Comparison of ENCODE assay signal across 27 cellular contexts in genomic region chr6:150191809-150192208, GRCh38. TPM values are rescaled to one million over a fixed set of nuclear protein-coding genes. Genes with fewer than 3 reads are reported as not detected.
DNase-seq lines count a peak whose midpoint lies in the region; ATAC-seq and TF ChIP-seq lines count a peak whose summit lies in the region.
"Had no signal": no experiment of that assay in that cellular context is flagged by ENCODE, and none has a peak within 500 bp of the region (broad histone marks: within the 10 kb centered on the region; RNA-seq: fewer than 3 reads in every experiment).

No MANE protein-coding gene starts in this region.

- no peaks in the 10 kb centered on the region for H3K79me2 ChIP-seq in trophoblast cell (ENCODE audit: control insufficient read depth, insufficient read depth, low read length, poor library complexity)

- no peak for TF ChIP-seq CTCF in fibroblast of the aortic adventitia (IDR thresholded peaks at IDR 0.05; ENCODE audit: insufficient read depth, low read length)

- H3K27ac ChIP-seq in trophoblast cell (ENCODE audit: low read depth, low read length), result no peak overlapping the region
- H3K27ac ChIP-seq: adrenal gland, right lobe of liver, SK-N-MC, stomach, tibial artery had no signal

- no peak overlapping the region for H2AFZ ChIP-seq in trophoblast cell (ENCODE audit: insufficient read depth, low read length, poor library complexity)

- no CpG with 5 or more reads among the region's 3 CpGs for WGBS in trophoblast cell (ENCODE audit: extremely low coverage, insufficient coverage, insufficient read length)

- no peak overlapping the region for H2BK120ac ChIP-seq in trophoblast cell (ENCODE audit: insufficient read depth, low read length, poor library complexity)

- peaks cover 2% of the 10 kb centered on the region for H3K9me3 ChIP-seq in trophoblast cell (ENCODE audit: insufficient read depth, low read depth, low read length)
- H3K9me3 ChIP-seq: adrenal gland, right lobe of liver, stomach, tibial artery had no signal

- no peak overlapping the region for H2BK5ac ChIP-seq in trophoblast cell (ENCODE audit: low read depth, low read length, poor library complexity)

- H3K4ac ChIP-seq in trophoblast cell (ENCODE audit: low read depth, low read length), result no peak overlapping the region

- no peak overlapping the region for H2AK5ac ChIP-seq in trophoblast cell (ENCODE audit: low read length)

- H3K4me1 ChIP-seq in trophoblast cell (ENCODE audit: control insufficient read depth in 1 of 2, insufficient read depth in 2 of 2, low read length in 2 of 2), result peaks cover 2 to 5% of the 10 kb centered on the region in 2 experiments
- H3K4me1 ChIP-seq: adrenal gland, right lobe of liver had no signal

- no peak overlapping the region for H3K4me2 ChIP-seq in trophoblast cell (ENCODE audit: low read length)

- no peak overlapping the region for H3K9ac ChIP-seq in trophoblast cell (ENCODE audit: low read length)

- H3K27me3 ChIP-seq in trophoblast cell (ENCODE audit: insufficient read depth, low read length) (no peaks in the 10 kb centered on the region), H7 (ENCODE audit: control insufficient read depth, insufficient read depth, low read length) (no peaks in the 10 kb centered on the region)
- H3K27me3 ChIP-seq: adrenal gland, right lobe of liver had no signal

- no peak overlapping the region for H3K4me3 ChIP-seq in fibroblast of the aortic adventitia (ENCODE audit: low read depth, low read length)
- no peak overlapping the region for H3K4me3 ChIP-seq in trophoblast cell (ENCODE audit: low read depth, low read length)
- H3K4me3 ChIP-seq in H7 (ENCODE audit: insufficient read depth, low read depth, low read length), result no peak overlapping the region
- H3K4me3 ChIP-seq: adrenal gland, lung, right lobe of liver, SK-N-MC, stomach, tibial artery had no signal

- ATAC-seq in HG02870 (IDR thresholded peaks at IDR 0.05; ENCODE audit: unreplicated experiment), result no peak
- ATAC-seq in GM18873 (IDR thresholded peaks at IDR 0.05; ENCODE audit: low FRiP score, unreplicated experiment), result no peak
- no peak for ATAC-seq in HG03439 (IDR thresholded peaks at IDR 0.05; ENCODE audit: unreplicated experiment)
- ATAC-seq: right lobe of liver, T-helper 17 cell had no signal

- DNase-seq in ELR (ENCODE audit: low read depth) (peak; percentile 8), amniotic epithelial cell (ENCODE audit: low read depth) (peak; percentile 30), fibroblast of the aortic adventitia (ENCODE audit: low read depth) (peak; percentile 34), trophoblast cell (peak; percentile 62 to 81), H7 (no peak)
- DNase-seq: activated gamma-delta T cell treated with Interleukin-2 at 50 U/mL for 16 hours; adrenal gland; CD4-positive, alpha-beta memory T cell; DMS 273 treated with DMSO at 0.1 percent for 48 hours; foreskin melanocyte; GDM1; immature natural killer cell; NCI-H1092; NCI-H1930; NCI-H526 treated with DMSO at 0.1 percent for 48 hours; right lobe of liver; stimulated activated CD4-positive, alpha-beta T cell treated with anti-CD3 and anti-CD28 coated beads, Interleukin-15, amount 100 ng/mL, for 24 hours; stomach; T-helper 17 cell; tibial artery had no signal

- H3K79me1 ChIP-seq in trophoblast cell (ENCODE audit: low read length), result no peaks in the 10 kb centered on the region

- no peak overlapping the region for H4K91ac ChIP-seq in trophoblast cell (ENCODE audit: low read depth, low read length)

- no peak overlapping the region for H3K23ac ChIP-seq in trophoblast cell (ENCODE audit: low read length)

- H3K18ac ChIP-seq in trophoblast cell (ENCODE audit: low read length), result no peak overlapping the region

- H4K12ac ChIP-seq in trophoblast cell (ENCODE audit: low read depth, low read length), result no peak overlapping the region

- no peak overlapping the region for H3K14ac ChIP-seq in trophoblast cell (ENCODE audit: low read length)

- H2BK12ac ChIP-seq in trophoblast cell (ENCODE audit: low read length), result no peak overlapping the region

- H3K36me3 ChIP-seq in trophoblast cell (ENCODE audit: control insufficient read depth in 1 of 2, insufficient read depth in 2 of 2, low read length in 2 of 2), result no peaks in the 10 kb centered on the region
- H3K36me3 ChIP-seq in H7 (replicated peaks; ENCODE audit: control insufficient read depth, insufficient read depth, low read length), result no peaks in the 10 kb centered on the region
- H3K36me3 ChIP-seq: adrenal gland, right lobe of liver, stomach, tibial artery had no signal

- no peak overlapping the region for H4K8ac ChIP-seq in trophoblast cell (ENCODE audit: low read depth, low read length)

RNA-seq across cellular contexts. Expression of gene PPP1R14C, which starts 49.0 kb away (rescaled TPM):
- 2.1 TPM in 1 of 2 replicates, not detected in the other for total RNA-seq in fibroblast of the aortic adventitia (ENCODE audit: low replicate concordance)
- polyA plus RNA-seq in trophoblast cell (2013), result 0.42 and 0.46 TPM in 2 replicates
- 0.04 and 0.10 TPM in 2 replicates for total RNA-seq in H7 (2014; rRNA removed; shearing (Covaris generic))
- total RNA-seq: CD4-positive, alpha-beta memory T cell; dermis microvascular lymphatic vessel endothelial cell; right lobe of liver; RPMI7951; T-helper 17 cell had no signal
- polyA plus RNA-seq: CD4-positive, alpha-beta memory T cell had no signal
